ENCODE assay signal across 1 cellular context in genomic region chr9:93470391-93470790, GRCh38.
TF ChIP-seq lines count a peak whose summit lies in the region.

No MANE protein-coding gene starts in this region.

TF ChIP-seq in HepG2, 621 proteins besides CTCF, POLR2A, EP300 and RAD21:
- TF ChIP-seq RBAK (CRISPR knock-in tag; IDR thresholded peaks at IDR 0.05) (no peak), RORA (CRISPR knock-in tag; IDR thresholded peaks at IDR 0.05) (no peak), ZXDC (CRISPR knock-in tag; IDR thresholded peaks at IDR 0.05) (no peak), ZBTB43 (CRISPR knock-in tag; conservative IDR thresholded peaks at IDR 0.05) (no peak), EZH2 (conservative IDR thresholded peaks at IDR 0.05; ENCODE audit: low read depth, low read length) (no peak), THAP8 (CRISPR knock-in tag; IDR thresholded peaks at IDR 0.05; ENCODE audit: borderline replicate concordance) (no peak), ZEB1 (IDR thresholded peaks at IDR 0.05; ENCODE audit: insufficient replicate concordance, low read depth) (no peak), ZNF121 (CRISPR knock-in tag; IDR thresholded peaks at IDR 0.05) (no peak), KLF15 (CRISPR knock-in tag; IDR thresholded peaks at IDR 0.05; ENCODE audit: borderline replicate concordance) (no peak), ZFP37 (CRISPR knock-in tag; IDR thresholded peaks at IDR 0.05; ENCODE audit: borderline replicate concordance) (no peak), CAMTA2 (CRISPR knock-in tag; IDR thresholded peaks at IDR 0.05; ENCODE audit: borderline replicate concordance) (no peak), ATF7 (IDR thresholded peaks at IDR 0.05) (no peak), ATF7 (CRISPR knock-in tag; IDR thresholded peaks at IDR 0.05) (no peak), XRCC5 (optimal IDR thresholded peaks at IDR 0.05; ENCODE audit: low read length) (no peak), ZFY (CRISPR knock-in tag; IDR thresholded peaks at IDR 0.05) (no peak), MED1 (CRISPR knock-in tag; IDR thresholded peaks at IDR 0.05) (no peak), ZNF773 (CRISPR knock-in tag; IDR thresholded peaks at IDR 0.05; ENCODE audit: borderline replicate concordance) (no peak), YEATS4 (CRISPR knock-in tag; IDR thresholded peaks at IDR 0.05; ENCODE audit: borderline replicate concordance) (no peak), SYNCRIP (IDR thresholded peaks at IDR 0.05; ENCODE audit: insufficient read depth, low read depth, low read length) (no peak), ZBTB49 (CRISPR knock-in tag; IDR thresholded peaks at IDR 0.05; ENCODE audit: borderline replicate concordance) (no peak)
